ENCODE assay signal across 11 cellular contexts in genomic region chr1:54861070-54861761, GRCh38. TPM values are rescaled to one million over a fixed set of nuclear protein-coding genes. Genes with fewer than 3 reads are reported as not detected.
DNase-seq lines count a peak whose midpoint lies in the region; ATAC-seq and TF ChIP-seq lines count a peak whose summit lies in the region.
"Had no signal": no experiment of that assay in that cellular context is flagged by ENCODE, and none has a peak within 500 bp of the region (broad histone marks: within the 10 kb centered on the region; RNA-seq: fewer than 3 reads in every experiment).

No MANE protein-coding gene starts in this region.

- H4K20me1 ChIP-seq in PC-3 (ENCODE audit: low read length), result no peaks in the 10 kb centered on the region

- DNase-seq in heart left ventricle (no peak), left ventricle myocardium inferior (no peak), PC-3 (peak; percentile 55), endothelial cell (ENCODE audit: low spot score) (no peak), COLO829 (ENCODE audit: low spot score) (no peak)
- DNase-seq: foreskin melanocyte, NCI-H1436 had no signal

- POLR2A ChIA-PET in PC-3 (lab: Charles Lee; ENCODE audit: unreplicated experiment), result no interaction called here

- H3K4me3 ChIP-seq in heart left ventricle (no peak overlapping the region), left ventricle myocardium inferior (no peak overlapping the region), PC-3 (ENCODE audit: low read length) (no peak overlapping the region)

- no TSS peak for BruUV-seq in PC-3 (replicated peaks; lab: Mats Ljungman, UMichigan)

- H3K27ac ChIP-seq in heart left ventricle, result no peak overlapping the region
- H3K27ac ChIP-seq in left ventricle myocardium inferior (replicated peaks), result no peak overlapping the region
- H3K27ac ChIP-seq in PC-3 (ENCODE audit: low read length), result peak overlapping the region; percentile 49

- H3K27me3 ChIP-seq in heart left ventricle (no peaks in the 10 kb centered on the region), left ventricle myocardium inferior (ENCODE audit: low read depth) (no peaks in the 10 kb centered on the region), PC-3 (ENCODE audit: low read length) (no peaks in the 10 kb centered on the region)

- no peak for TF ChIP-seq CTCF in heart left ventricle (IDR thresholded peaks at IDR 0.05)
- no peak for TF ChIP-seq CTCF in left ventricle myocardium inferior (IDR thresholded peaks at IDR 0.05; ENCODE audit: borderline replicate concordance)
- TF ChIP-seq CTCF in PC-3 (conservative IDR thresholded peaks at IDR 0.05; ENCODE audit: low read depth, low read length), result no peak
- no peak for TF ChIP-seq CTCF in endothelial cell (IDR thresholded peaks at IDR 0.05; ENCODE audit: unreplicated experiment)

- H3K4me3 Mint-ChIP-seq in endothelial cell (ENCODE audit: unreplicated experiment), result peak overlapping the region; percentile 39
- no peak overlapping the region for H3K4me3 Mint-ChIP-seq in stimulated activated memory B cell treated with anti-CD40 and anti-IgM and Interleukin-4, amounts not matched to agents 10 μg/mL and 1 μg/mL and 100 μg/mL, for 72 hours
- H3K4me3 Mint-ChIP-seq: activated naive CD8-positive, alpha-beta T cell had no signal

- peaks cover 0 to 25% (median 7%) of the 10 kb centered on the region in 9 donors for H3K36me3 ChIP-seq in heart left ventricle
- H3K36me3 ChIP-seq in left ventricle myocardium inferior, result peaks cover 14% of the 10 kb centered on the region
- peaks cover 64% of the 10 kb centered on the region for H3K36me3 ChIP-seq in PC-3 (ENCODE audit: low read depth, low read length)

- no peak overlapping the region for H3K9ac ChIP-seq in PC-3 (ENCODE audit: low read length)

- TF ChIP-seq POLR2A in heart left ventricle (IDR thresholded peaks at IDR 0.05), result no peak

- H3K9me3 ChIP-seq in heart left ventricle (no peaks in the 10 kb centered on the region), left ventricle myocardium inferior (replicated peaks) (no peaks in the 10 kb centered on the region), PC-3 (ENCODE audit: low read length) (no peaks in the 10 kb centered on the region)

- ATAC-seq in heart left ventricle, result peak in 3 of 4 donors; percentile 44 to 58 (median 46)
- peak; percentile 5 for ATAC-seq in PC-3
- peak; percentile 31 for ATAC-seq in stimulated activated memory B cell treated with anti-CD40 and anti-IgM and Interleukin-4, amounts not matched to agents 10 μg/mL and 1 μg/mL and 100 μg/mL, for 72 hours
- no peak for ATAC-seq in HG03097 (IDR thresholded peaks at IDR 0.05; ENCODE audit: low FRiP score, unreplicated experiment)
- no peak for ATAC-seq in GM21390 (IDR thresholded peaks at IDR 0.05; ENCODE audit: unreplicated experiment)

- CTCF ChIA-PET in PC-3 (lab: Charles Lee), result interaction anchor here (0.6 kb wide), 1 partner anchor 161 kb away, joined by 3 read pairs; no protein-coding TSS in a partner anchor

- no peaks in the 10 kb centered on the region for H3K9me2 ChIP-seq in PC-3 (replicated peaks; ENCODE audit: low read length)

- H3K4me1 Mint-ChIP-seq in endothelial cell (ENCODE audit: unreplicated experiment), result peaks cover 11% of the 10 kb centered on the region
- H3K4me1 Mint-ChIP-seq in stimulated activated memory B cell treated with anti-CD40 and anti-IgM and Interleukin-4, amounts not matched to agents 10 μg/mL and 1 μg/mL and 100 μg/mL, for 72 hours, result peaks cover 33% of the 10 kb centered on the region

- 57 to 62% (median 59%) methylated on average over 5 of the region's 5 CpGs for WGBS in heart left ventricle, 4 donors

- H2AFZ ChIP-seq in PC-3 (ENCODE audit: low read length), result no peak overlapping the region

- H3K9me3 Mint-ChIP-seq in endothelial cell (ENCODE audit: unreplicated experiment), result no peaks in the 10 kb centered on the region
- no peaks in the 10 kb centered on the region for H3K9me3 Mint-ChIP-seq in stimulated activated memory B cell treated with anti-CD40 and anti-IgM and Interleukin-4, amounts not matched to agents 10 μg/mL and 1 μg/mL and 100 μg/mL, for 72 hours

- H3F3A ChIP-seq in PC-3 (ENCODE audit: low read length, unreplicated experiment), result no peaks in the 10 kb centered on the region

- H3K27me3 Mint-ChIP-seq in endothelial cell (ENCODE audit: unreplicated experiment), result peaks cover 7% of the 10 kb centered on the region
- H3K27me3 Mint-ChIP-seq in stimulated activated memory B cell treated with anti-CD40 and anti-IgM and Interleukin-4, amounts not matched to agents 10 μg/mL and 1 μg/mL and 100 μg/mL, for 72 hours, result no peaks in the 10 kb centered on the region
- H3K27me3 Mint-ChIP-seq: activated naive CD8-positive, alpha-beta T cell had no signal

- intact Hi-C loops in heart left ventricle (cut with DNase I) (no loop called here), left ventricle myocardium inferior (cut with micrococcal nuclease) (no loop called here), PC-3 (cut with micrococcal nuclease) (no loop called here)

- peaks cover 0 to 10% (median 0%) of the 10 kb centered on the region in 12 donors for H3K4me1 ChIP-seq in heart left ventricle
- H3K4me1 ChIP-seq in left ventricle myocardium inferior, result peaks cover 7% of the 10 kb centered on the region
- H3K4me1 ChIP-seq in PC-3 (ENCODE audit: insufficient read depth, low read length), result peaks cover 43% of the 10 kb centered on the region

- H3K79me2 ChIP-seq in PC-3 (ENCODE audit: low read length), result no peaks in the 10 kb centered on the region

- H3K36me3 Mint-ChIP-seq in endothelial cell (ENCODE audit: low read depth, unreplicated experiment), result peaks cover 71% of the 10 kb centered on the region
- peaks cover 90% of the 10 kb centered on the region for H3K36me3 Mint-ChIP-seq in stimulated activated memory B cell treated with anti-CD40 and anti-IgM and Interleukin-4, amounts not matched to agents 10 μg/mL and 1 μg/mL and 100 μg/mL, for 72 hours

- H3K4me2 ChIP-seq in PC-3 (ENCODE audit: low read length), result no peak overlapping the region

- H3K27ac Mint-ChIP-seq in endothelial cell (ENCODE audit: unreplicated experiment), result peak overlapping the region; percentile 2
- no peak overlapping the region for H3K27ac Mint-ChIP-seq in stimulated activated memory B cell treated with anti-CD40 and anti-IgM and Interleukin-4, amounts not matched to agents 10 μg/mL and 1 μg/mL and 100 μg/mL, for 72 hours
- H3K27ac Mint-ChIP-seq: activated naive CD8-positive, alpha-beta T cell had no signal

RNA-seq across cellular contexts. Expression of gene DHCR24, which starts 25.8 kb away (rescaled TPM):
- total RNA-seq in heart left ventricle (10 to 100 TPM; 13.8 to 91.4 (median 25.4) TPM), left ventricle myocardium inferior (12.8 TPM), PC-3 (2014; rRNA removed) (166 TPM in 2 replicates), endothelial cell (ENCODE audit: unreplicated experiment) (181 TPM)
- 100 to 1,000 TPM in 1 of 2 donors, 1 to 10 TPM in 1; 5.3 to 109 TPM for polyA plus RNA-seq in heart left ventricle

Comparison
In these comparisons a context has a peak if more than half of its experiments do, and no peak if none do; other contexts are left out.
1. ATAC-seq: peak in heart left ventricle (3 of 4), PC-3 (single experiment) and stimulated activated memory B cell treated with anti-CD40 and anti-IgM and Interleukin-4, amounts not matched to agents 10 μg/mL and 1 μg/mL and 100 μg/mL, for 72 hours (single experiment); none in HG03097 (single experiment) and GM21390 (single experiment).